11 cellular contexts compared by ENCODE assay signal in the genomic region with DNA sequence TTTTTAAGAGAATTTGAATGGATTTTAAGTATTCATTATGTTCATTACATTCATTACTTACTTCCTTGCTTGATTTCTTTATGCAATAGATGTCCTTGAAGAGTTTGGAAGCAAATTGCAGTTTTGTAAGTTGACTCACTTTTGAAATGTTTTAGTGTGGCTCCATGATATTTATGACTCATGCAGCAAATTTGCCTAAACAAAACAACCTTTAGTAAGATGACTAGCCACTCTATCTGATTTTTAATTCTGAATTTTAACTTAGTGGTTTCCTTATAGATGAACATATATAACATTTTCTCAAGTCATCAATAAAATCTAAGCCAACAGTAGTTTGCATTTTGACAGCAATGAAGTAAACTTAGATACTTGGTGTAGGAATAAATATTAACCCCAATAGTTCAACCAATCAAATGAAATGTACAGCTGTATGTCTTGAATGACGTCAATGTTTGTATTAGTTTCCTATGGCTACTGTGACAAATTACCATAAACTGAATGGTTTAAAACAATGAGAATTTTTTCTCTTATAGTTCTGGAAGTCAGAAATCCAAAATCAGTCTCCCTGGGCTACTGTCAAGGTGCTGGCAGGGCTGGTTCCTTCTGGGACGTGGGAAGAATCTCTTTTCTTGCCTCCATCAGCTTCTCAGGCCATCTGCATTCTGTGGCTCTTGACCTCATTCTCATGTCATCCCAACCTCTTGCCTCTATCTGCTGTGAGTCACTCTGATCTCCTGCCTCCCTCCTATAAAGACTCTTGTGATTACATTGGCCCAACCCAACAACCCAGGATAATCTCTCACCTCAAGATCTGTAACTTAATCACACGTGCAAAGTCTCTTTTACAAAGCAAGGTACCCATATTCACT.
DNase-seq lines count a peak whose midpoint lies in the region; ATAC-seq, FAIRE-seq and TF ChIP-seq lines count a peak whose summit lies in the region.
"Had no signal": no experiment of that assay in that cellular context is flagged by ENCODE, and none has a peak within 500 bp of the region (broad histone marks: within the 10 kb centered on the region; RNA-seq: fewer than 3 reads in every experiment).

No MANE protein-coding gene starts in this region.

- no peaks in the 10 kb centered on the region; a peak in 1 of 5 replicates for H3K4me1 ChIP-seq in K562 (replicated peaks in 1 of 2; ENCODE audit: control insufficient read depth in 2 of 2, insufficient read depth in 2 of 2, low read length in 2 of 2)
- H3K4me1 ChIP-seq in left lung: peaks cover 31 to 42% of the 10 kb centered on the region in 2 donors
- no peaks in the 10 kb centered on the region for H3K4me1 ChIP-seq in MM.1S (ENCODE audit: low read length)

- CTCF ChIA-PET in K562 (lab: Yijun Ruan, JAX; ENCODE audit: low intra/inter-chr PET ratio): no interaction called here

- in situ Hi-C loops in K562 (cut with MboI): no loop called here

- H3K36me3 ChIP-seq in K562 (ENCODE audit: control insufficient read depth, insufficient read depth, low read length) (no peaks in the 10 kb centered on the region), left lung (no peaks in the 10 kb centered on the region), MM.1S (replicated peaks; ENCODE audit: insufficient read depth, low read length) (no peaks in the 10 kb centered on the region)

- no peak for DNase-seq in activated T-cell treated with anti-CD3 and anti-CD28 coated beads, Interleukin-2, amount 50 U/mL, for 72 hours
- DNase-seq in activated T-cell treated with anti-CD3 and anti-CD28 coated beads, Interleukin-2, amount 50 U/mL, for 48 hours: no peak
- DNase-seq in K562 (ENCODE audit: extremely low read depth in 1 of 4, low spot score in 3 of 4) (peak in 1 of 4 experiments; percentile 7), left lung (no peak), MM.1S (no peak), C1 segment of cervical spinal cord (lab: John Stamatoyannopoulos, UW) (no peak), activated T-cell treated with anti-CD3 and anti-CD28 coated beads for 4 hours (no peak), DMS 273 (lab: John Stamatoyannopoulos, UW; ENCODE audit: unreplicated experiment) (no peak)
- DNase-seq: CD4-positive, CD25-positive, alpha-beta regulatory T cell; KG1; T-helper 9 cell had no signal

- no peak overlapping the region for H3K27ac Mint-ChIP-seq in activated T-cell treated with anti-CD3 and anti-CD28 coated beads, Interleukin-2, amount 50 U/mL, for 72 hours
- H3K27ac Mint-ChIP-seq: CD4-positive, CD25-positive, alpha-beta regulatory T cell had no signal

- TF ChIP-seq RAD21 in K562 (CRISPR knock-in tag; conservative IDR thresholded peaks at IDR 0.05 in 1 of 2, IDR thresholded peaks at IDR 0.05 in 1 of 2): no peak

- H3K9ac ChIP-seq in K562 (ENCODE audit: insufficient read depth in 1 of 2, low read depth in 2 of 2, low read length in 2 of 2) (no peak overlapping the region), MM.1S (ENCODE audit: low read length) (no peak overlapping the region)

- TF ChIP-seq CTCF in K562 (IDR thresholded peaks at IDR 0.05 in 2 of 3, conservative IDR thresholded peaks at IDR 0.05 in 1 of 3; ENCODE audit: insufficient read depth in 2 of 3, low read depth in 1 of 3, low read length in 3 of 3) (no peak), left lung (IDR thresholded peaks at IDR 0.05) (no peak), MM.1S (IDR thresholded peaks at IDR 0.05; ENCODE audit: low read length) (no peak)

- H3K36me3 Mint-ChIP-seq in activated T-cell treated with anti-CD3 and anti-CD28 coated beads, Interleukin-2, amount 50 U/mL, for 72 hours (ENCODE audit: insufficient read depth in 2 of 2): no peaks in the 10 kb centered on the region
- H3K36me3 Mint-ChIP-seq: CD4-positive, CD25-positive, alpha-beta regulatory T cell had no signal

- no peaks in the 10 kb centered on the region for H3K27me3 Mint-ChIP-seq in activated T-cell treated with anti-CD3 and anti-CD28 coated beads, Interleukin-2, amount 50 U/mL, for 72 hours (ENCODE audit: low read depth)
- H3K27me3 Mint-ChIP-seq: CD4-positive, CD25-positive, alpha-beta regulatory T cell had no signal

- intact Hi-C loops in K562 (cut with micrococcal nuclease): no loop called here
- intact Hi-C loops in left lung (cut with DNase I): no loop called here

- 0% methylated on average over 3 of the region's 3 CpGs for WGBS in K562 (ENCODE audit: insufficient coverage, low coverage, missing lambda C conversion rate)

- H3K9me1 ChIP-seq in K562 (ENCODE audit: control insufficient read depth, insufficient read depth, low read length): no peaks in the 10 kb centered on the region

- H3K27me3 ChIP-seq in K562 (ENCODE audit: control insufficient read depth in 2 of 2, insufficient read depth in 2 of 2, low read length in 2 of 2) (no peaks in the 10 kb centered on the region), left lung (no peaks in the 10 kb centered on the region), MM.1S (replicated peaks; ENCODE audit: insufficient read depth, low read length) (no peaks in the 10 kb centered on the region)

- POLR2A ChIA-PET in K562 (lab: Yijun Ruan, JAX): no interaction called here

- H3K79me2 ChIP-seq in K562 (ENCODE audit: control insufficient read depth, insufficient read depth, low read length): no peaks in the 10 kb centered on the region
- no peaks in the 10 kb centered on the region for H3K79me2 ChIP-seq in MM.1S (ENCODE audit: low read length)

- no peaks in the 10 kb centered on the region for H3K9me3 Mint-ChIP-seq in activated T-cell treated with anti-CD3 and anti-CD28 coated beads, Interleukin-2, amount 50 U/mL, for 72 hours
- H3K9me3 Mint-ChIP-seq: CD4-positive, CD25-positive, alpha-beta regulatory T cell had no signal

- TF ChIP-seq EP300 in K562 (IDR thresholded peaks at IDR 0.05; ENCODE audit: low read length): no peak

- no TSS peak for BruUV-seq in K562 (replicated peaks; lab: Mats Ljungman, UMichigan)

- H3K4me3 ChIP-seq in K562 (no peak overlapping the region), left lung (no peak overlapping the region), MM.1S (ENCODE audit: low read length) (no peak overlapping the region)

- TF ChIP-seq POLR2A in K562 (conservative IDR thresholded peaks at IDR 0.05): no peak

- H3K9me3 ChIP-seq in K562 (replicated peaks; ENCODE audit: control insufficient read depth, insufficient read depth, low read depth, low read length) (0 out of 2 replicates have a peak, but pooled peaks cover 2% of the 10 kb centered on the region), left lung (no peaks in the 10 kb centered on the region), MM.1S (replicated peaks; ENCODE audit: insufficient read depth, low read length) (no peaks in the 10 kb centered on the region)

- H3F3A ChIP-seq in MM.1S (ENCODE audit: insufficient read depth, low read length): no peaks in the 10 kb centered on the region

- H3K9me2 ChIP-seq in MM.1S (replicated peaks; ENCODE audit: insufficient read depth, low read length): no peaks in the 10 kb centered on the region

- H3K27ac ChIP-seq in K562 (ENCODE audit: extremely low read depth, low read depth, low read length) (no peak overlapping the region), left lung (peak overlapping the region; percentile 77 to 79), MM.1S (ENCODE audit: low read length) (no peak overlapping the region)

- ATAC-seq in activated T-cell treated with anti-CD3 and anti-CD28 coated beads, Interleukin-2, amount 50 U/mL, for 72 hours (replicated peaks in 1 of 2): peak; percentile 22 to 73
- no peak for ATAC-seq in K562
- peak; percentile 29 for ATAC-seq in left lung

- no peaks in the 10 kb centered on the region for H4K20me1 ChIP-seq in K562 (replicated peaks; ENCODE audit: control insufficient read depth, insufficient read depth, low read length)
- no peaks in the 10 kb centered on the region for H4K20me1 ChIP-seq in MM.1S (ENCODE audit: insufficient read depth, low read length)

- FAIRE-seq in K562 (lab: Jason Lieb, UNC): no peak

- H3K4me3 Mint-ChIP-seq in activated T-cell treated with anti-CD3 and anti-CD28 coated beads, Interleukin-2, amount 50 U/mL, for 72 hours: no peak overlapping the region
- H3K4me3 Mint-ChIP-seq: CD4-positive, CD25-positive, alpha-beta regulatory T cell had no signal

- H3K4me2 ChIP-seq in K562 (ENCODE audit: insufficient read depth, low read length): no peak overlapping the region
- H3K4me2 ChIP-seq in MM.1S (ENCODE audit: low read depth, low read length): no peak overlapping the region

- H2AFZ ChIP-seq in K562 (ENCODE audit: low read depth, low read length): no peak overlapping the region
- H2AFZ ChIP-seq in MM.1S (ENCODE audit: low read length): no peak overlapping the region

- H3K4me1 Mint-ChIP-seq in activated T-cell treated with anti-CD3 and anti-CD28 coated beads, Interleukin-2, amount 50 U/mL, for 72 hours (ENCODE audit: low read depth): peaks cover 4% of the 10 kb centered on the region
- H3K4me1 Mint-ChIP-seq: CD4-positive, CD25-positive, alpha-beta regulatory T cell had no signal

TF ChIP-seq in K562, 482 proteins besides CTCF, POLR2A, EP300 and RAD21:
- TF ChIP-seq, protein P1, sequence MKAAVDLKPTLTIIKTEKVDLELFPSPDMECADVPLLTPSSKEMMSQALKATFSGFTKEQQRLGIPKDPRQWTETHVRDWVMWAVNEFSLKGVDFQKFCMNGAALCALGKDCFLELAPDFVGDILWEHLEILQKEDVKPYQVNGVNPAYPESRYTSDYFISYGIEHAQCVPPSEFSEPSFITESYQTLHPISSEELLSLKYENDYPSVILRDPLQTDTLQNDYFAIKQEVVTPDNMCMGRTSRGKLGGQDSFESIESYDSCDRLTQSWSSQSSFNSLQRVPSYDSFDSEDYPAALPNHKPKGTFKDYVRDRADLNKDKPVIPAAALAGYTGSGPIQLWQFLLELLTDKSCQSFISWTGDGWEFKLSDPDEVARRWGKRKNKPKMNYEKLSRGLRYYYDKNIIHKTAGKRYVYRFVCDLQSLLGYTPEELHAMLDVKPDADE (conservative IDR thresholded peaks at IDR 0.05; ENCODE audit: control insufficient read depth, low read depth, low read length): no peak
- TF ChIP-seq ATF1 (CRISPR knock-in tag; IDR thresholded peaks at IDR 0.05) (no peak), ATF1 (tag; IDR thresholded peaks at IDR 0.05) (peak; percentile 26; the same call in 1 of the 2 replicates)

Comparison
In these comparisons a context has a peak if more than half of its experiments do, and no peak if none do; other contexts are left out.
1. H3K27ac ChIP-seq: peak in left lung (2 of 2); none in K562 (single experiment) and MM.1S (single experiment).